ENCODE assay signal across 8 cellular contexts in the genomic region with DNA sequence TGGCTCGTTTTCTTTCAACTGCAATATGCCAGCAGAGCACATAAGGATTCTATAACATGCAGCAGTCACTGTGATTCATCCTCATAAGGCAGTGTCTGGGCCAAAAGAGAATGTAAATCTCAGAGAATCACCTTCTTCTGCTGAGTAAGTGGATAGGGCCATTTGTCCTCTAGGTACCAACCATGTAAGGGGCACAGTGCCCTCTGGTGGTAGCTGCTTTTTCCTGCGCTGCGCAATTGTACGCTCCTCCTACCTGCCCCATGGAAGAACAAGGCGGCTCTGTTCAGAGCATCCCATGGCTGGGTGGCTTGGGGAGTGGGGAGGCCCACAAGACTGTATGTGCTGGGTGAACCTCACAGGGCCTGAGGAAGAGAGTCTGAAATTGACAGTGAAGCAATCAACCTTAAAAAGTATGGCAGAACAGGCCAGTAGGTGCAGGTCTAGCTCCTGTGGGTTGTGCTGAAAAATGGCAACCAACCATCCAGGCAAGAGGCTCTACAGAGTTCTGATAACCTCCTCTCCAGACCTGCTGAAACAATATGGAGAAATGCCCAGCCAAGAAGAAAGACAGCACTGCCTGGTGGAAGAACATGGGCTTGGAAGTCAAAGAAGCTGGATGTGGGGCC.
DNase-seq lines count a peak whose midpoint lies in the region; ATAC-seq and TF ChIP-seq lines count a peak whose summit lies in the region.

No MANE protein-coding gene starts in this region.

- H3K4me1 Mint-ChIP-seq in activated naive CD8-positive, alpha-beta T cell treated with anti-CD3 and anti-CD28 coated beads for 36 hours, result no peaks in the 10 kb centered on the region

- POLR2A ChIA-PET in RWPE1 (lab: Yijun Ruan, JAX; ENCODE audit: low non-redundant PET), result no interaction called here

- TF ChIP-seq CTCF in RWPE1 (conservative IDR thresholded peaks at IDR 0.05; ENCODE audit: low read depth), result peak; percentile 66

- H3K9me3 Mint-ChIP-seq in activated naive CD8-positive, alpha-beta T cell treated with anti-CD3 and anti-CD28 coated beads for 36 hours, result no peaks in the 10 kb centered on the region

- H3K27ac Mint-ChIP-seq in activated naive CD8-positive, alpha-beta T cell treated with anti-CD3 and anti-CD28 coated beads for 36 hours, result no peak overlapping the region

- H3K4me3 Mint-ChIP-seq in activated naive CD8-positive, alpha-beta T cell treated with anti-CD3 and anti-CD28 coated beads for 36 hours, result no peak overlapping the region

- no peak overlapping the region for H3K27ac ChIP-seq in RWPE1

- ATAC-seq in HG03565 (IDR thresholded peaks at IDR 0.05; ENCODE audit: unreplicated experiment), result peak; percentile 61
- no peak for ATAC-seq in GM21737 (IDR thresholded peaks at IDR 0.05; ENCODE audit: unreplicated experiment)

- H3K27me3 Mint-ChIP-seq in activated naive CD8-positive, alpha-beta T cell treated with anti-CD3 and anti-CD28 coated beads for 36 hours, result no peaks in the 10 kb centered on the region

- H3K36me3 Mint-ChIP-seq in activated naive CD8-positive, alpha-beta T cell treated with anti-CD3 and anti-CD28 coated beads for 36 hours, result no peaks in the 10 kb centered on the region

- intact Hi-C loops in cardiac septum (cut with DNase I) (loop anchor here (5.0 kb wide), 1 partner anchor 767 kb away; no protein-coding TSS in a partner anchor), posterior vena cava (cut with DNase I) (no loop called here)

- CTCF ChIA-PET in RWPE1 (lab: Yijun Ruan, JAX), result interaction anchor here (0.5 to 2.7 kb wide), 11 partner anchors 10 to 814 kb away, joined by 3 to 13 read pairs (median 4); no protein-coding TSS in a partner anchor

- DNase-seq in SIG-M5 treated with dmso at 0.1 percent for 504 hours (lab: John Stamatoyannopoulos, UW; ENCODE audit: unreplicated experiment), result peak; percentile 28
- no peak for DNase-seq in SIG-M5 (lab: John Stamatoyannopoulos, UW)
- peak; percentile 66 for DNase-seq in RWPE1 (ENCODE audit: low spot score)
- DNase-seq in activated naive CD8-positive, alpha-beta T cell treated with anti-CD3 and anti-CD28 coated beads for 36 hours, result peak; percentile 40
- peak; percentile 80 for DNase-seq in cardiac septum (ENCODE audit: low spot score)
- peak; percentile 85 for DNase-seq in posterior vena cava (ENCODE audit: low spot score)
